ENCODE assay signal across 6 cellular contexts in genomic region chr5:173481821-173482220, GRCh38.
"Had no signal": no experiment of that assay in that cellular context is flagged by ENCODE, and none has a peak within 500 bp of the region (broad histone marks: within the 10 kb centered on the region; RNA-seq: fewer than 3 reads in every experiment).

No MANE protein-coding gene starts in this region.

- H3K27ac ChIP-seq: HL-60 had no signal

- H3K4me3 Mint-ChIP-seq: IgD-negative memory B cell had no signal

- DNase-seq: KBM-7, KG1 had no signal

- ATAC-seq: HepG2, K562 had no signal

- H3K27ac Mint-ChIP-seq: IgD-negative memory B cell had no signal

- H3K36me3 Mint-ChIP-seq: IgD-negative memory B cell had no signal

- H3K4me3 ChIP-seq: K562 had no signal

- H3K27me3 Mint-ChIP-seq: IgD-negative memory B cell had no signal
